In the genomic region with DNA sequence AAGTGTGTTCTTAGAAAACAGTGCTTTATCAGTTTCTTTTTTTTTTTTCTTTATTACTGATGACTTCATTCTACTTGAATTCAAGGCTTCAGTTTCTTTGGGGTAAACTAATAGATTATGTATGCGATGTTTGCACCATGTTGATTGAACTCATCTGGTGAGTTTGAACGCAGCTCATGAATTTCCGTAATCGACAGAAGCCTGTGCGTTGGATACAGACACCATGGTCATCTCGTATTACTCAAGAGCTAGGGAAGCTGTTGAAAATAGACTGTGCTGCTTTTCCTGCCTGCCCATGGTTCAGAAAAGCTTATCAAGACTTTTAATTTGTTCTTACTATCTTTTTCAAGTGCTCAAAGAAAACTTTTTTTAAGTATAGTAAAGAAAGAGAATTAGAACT, we compare ENCODE assay signal across 20 cellular contexts.
DNase-seq lines count a peak whose midpoint lies in the region; ATAC-seq and TF ChIP-seq lines count a peak whose summit lies in the region.
"Had no signal": no experiment of that assay in that cellular context is flagged by ENCODE, and none has a peak within 500 bp of the region (broad histone marks: within the 10 kb centered on the region; RNA-seq: fewer than 3 reads in every experiment).

No MANE protein-coding gene starts in this region.

- ATAC-seq in left lung: peak; percentile 33
- ATAC-seq in GM18861 (IDR thresholded peaks at IDR 0.05; ENCODE audit: unreplicated experiment): no peak
- ATAC-seq: HepG2; stimulated activated naive CD8-positive, alpha-beta T cell treated with anti-CD3 and anti-CD28 coated beads, Interleukin-15, amount 100 ng/mL, for 72 hours had no signal

- no peaks in the 10 kb centered on the region for H3K9me3 ChIP-seq in left lung

- TF ChIP-seq CTCF in HFF-Myc (IDR thresholded peaks at IDR 0.05; ENCODE audit: low read depth, low read length, missing control alignments) (no peak), choroid plexus epithelial cell (conservative IDR thresholded peaks at IDR 0.05; ENCODE audit: low read depth, low read length) (no peak), left lung (IDR thresholded peaks at IDR 0.05) (no peak)

- no peak overlapping the region for H3K27ac ChIP-seq in left lung
- H3K27ac ChIP-seq: cardiac muscle cell, PC-9 had no signal

- H3K4me3 ChIP-seq in HFF-Myc (replicated peaks; ENCODE audit: low read depth, low read length): no peak overlapping the region
- no peak overlapping the region for H3K4me3 ChIP-seq in choroid plexus epithelial cell (ENCODE audit: low read depth, low read length)
- H3K4me3 ChIP-seq in left lung: no peak overlapping the region
- H3K4me3 ChIP-seq: cardiac muscle cell, PC-9 had no signal

- H3K27me3 ChIP-seq in left lung: no peaks in the 10 kb centered on the region
- H3K27me3 ChIP-seq: cardiac muscle cell had no signal

- intact Hi-C loops in left lung (cut with DNase I): no loop called here

- H3K4me1 ChIP-seq in left lung: no peaks in the 10 kb centered on the region

- peak; percentile 17 for DNase-seq in AG08395 (ENCODE audit: low spot score)
- peak; percentile 78 for DNase-seq in HFF-Myc (ENCODE audit: extremely low read depth, low read depth)
- peak; percentile 55 for DNase-seq in choroid plexus epithelial cell (ENCODE audit: low read depth)
- DNase-seq in left lung: no peak
- DNase-seq in SW480 (ENCODE audit: low spot score): no peak
- DNase-seq in stimulated activated CD4-positive, alpha-beta T cell treated with anti-CD3 and anti-CD28 coated beads, Interleukin-2, amount 100 ng/mL, for 48 hours: no peak
- DNase-seq in iPS-NIHi7 (ENCODE audit: extremely low spot score): no peak
- DNase-seq: activated CD4-positive, alpha-beta T cell treated with anti-CD3 and anti-CD28 coated beads, Interleukin-2, amount 50 U/mL, for 4 hours; activated T-cell treated with anti-CD3 and anti-CD28 coated beads, Interleukin-2, amount 50 U/mL, for 24 hours; effector memory CD4-positive, alpha-beta T cell; foreskin melanocyte; NCI-H2029 treated with DMSO at 0.1 percent for 48 hours; NCI-H774; nephron progenitor cell; PC-9; stimulated activated CD4-positive, alpha-beta T cell treated with anti-CD3 and anti-CD28 coated beads, Interleukin-15, amount 100 ng/mL, for 24 hours; stimulated activated naive CD8-positive, alpha-beta T cell treated with anti-CD3 and anti-CD28 coated beads, Interleukin-15, amount 100 ng/mL, for 72 hours had no signal

- H3K36me3 ChIP-seq in left lung: no peaks in the 10 kb centered on the region
- H3K36me3 ChIP-seq: cardiac muscle cell had no signal

Comparison
In these comparisons a context has a peak if more than half of its experiments do, and no peak if none do; other contexts are left out.
1. DNase-seq: peak in AG08395 (single experiment), HFF-Myc (single experiment) and choroid plexus epithelial cell (single experiment); none in left lung (0 of 2), SW480 (single experiment), stimulated activated CD4-positive, alpha-beta T cell treated with anti-CD3 and anti-CD28 coated beads, Interleukin-2, amount 100 ng/mL, for 48 hours (0 of 2) and iPS-NIHi7 (single experiment).